8 cellular contexts compared by ENCODE assay signal in genomic region chrX:118644378-118644777, GRCh38.
A peak's percentile ranks its signal among the peaks of the same experiment; 100 is the strongest.
DNase-seq lines count a peak whose midpoint lies in the region; ATAC-seq, FAIRE-seq and TF ChIP-seq lines count a peak whose summit lies in the region.

No MANE protein-coding gene starts in this region.

- in situ Hi-C loops in KBM-7 (cut with MboI; ENCODE audit: low pct_unique_long_range_greater_than_20kb, low sequenced_read_pairs) = no loop called here

- no peak for TF ChIP-seq CTCF in CD4-positive, alpha-beta T cell (IDR thresholded peaks at IDR 0.05)
- TF ChIP-seq CTCF in glutamatergic neuron (IDR thresholded peaks at IDR 0.05; ENCODE audit: partially characterized antibody, unreplicated experiment) = no peak

- H3K27me3 ChIP-seq in CD4-positive, alpha-beta T cell (ENCODE audit: control insufficient read depth, insufficient read depth, low read length) = no peaks in the 10 kb centered on the region

- H3K36me3 Mint-ChIP-seq in CD4-positive, alpha-beta T cell (ENCODE audit: low read depth) = peaks cover 78% of the 10 kb centered on the region
- no peaks in the 10 kb centered on the region for H3K36me3 Mint-ChIP-seq in glutamatergic neuron (ENCODE audit: unreplicated experiment)

- no peak overlapping the region for H3K27ac ChIP-seq in CD4-positive, alpha-beta T cell (ENCODE audit: low read depth, low read length)

- ATAC-seq in CD4-positive, alpha-beta T cell (ENCODE audit: poor library complexity) = no peak

- H3K4me3 Mint-ChIP-seq in CD4-positive, alpha-beta T cell = no peak overlapping the region
- no peak overlapping the region for H3K4me3 Mint-ChIP-seq in glutamatergic neuron (ENCODE audit: unreplicated experiment)

- no peak for DNase-seq in CD4-positive, alpha-beta T cell
- peak; percentile 61 for DNase-seq in KBM-7
- no peak for DNase-seq in HK-2 (ENCODE audit: unreplicated experiment)
- no peak for DNase-seq in 8988T
- no peak for DNase-seq in NCI-H2029 (lab: John Stamatoyannopoulos, UW)
- no peak for DNase-seq in glutamatergic neuron

- H3K9me3 ChIP-seq in CD4-positive, alpha-beta T cell (ENCODE audit: control insufficient read depth, low read length) = no peaks in the 10 kb centered on the region

- FAIRE-seq in TTC549 (lab: Jason Lieb, UNC) = peak; percentile 80
- FAIRE-seq in islet of Langerhans (lab: Jason Lieb, UNC) = peak; percentile 98

- no peaks in the 10 kb centered on the region for H3K4me1 Mint-ChIP-seq in CD4-positive, alpha-beta T cell (ENCODE audit: low read depth)
- H3K4me1 Mint-ChIP-seq in glutamatergic neuron (ENCODE audit: low read depth, unreplicated experiment) = no peaks in the 10 kb centered on the region

- H3K9me3 Mint-ChIP-seq in CD4-positive, alpha-beta T cell = no peaks in the 10 kb centered on the region
- peaks cover 3% of the 10 kb centered on the region for H3K9me3 Mint-ChIP-seq in glutamatergic neuron (ENCODE audit: unreplicated experiment)

- intact Hi-C loops in CD4-positive, alpha-beta T cell (cut with DNase I, micrococcal nuclease) = loop anchor here in 1 of 2 experiments (10.0 kb wide), 1 partner anchor 60 kb away; no protein-coding TSS in a partner anchor

- peak overlapping the region; percentile 66 for H3K27ac Mint-ChIP-seq in CD4-positive, alpha-beta T cell
- no peak overlapping the region for H3K27ac Mint-ChIP-seq in glutamatergic neuron (ENCODE audit: unreplicated experiment)

- POLR2A ChIA-PET in CD4-positive, alpha-beta T cell (lab: Charles Lee) = no interaction called here

- CTCF ChIA-PET in CD4-positive, alpha-beta T cell (lab: Charles Lee) = no interaction called here

- no peaks in the 10 kb centered on the region for H3K27me3 Mint-ChIP-seq in CD4-positive, alpha-beta T cell
- peaks cover 2% of the 10 kb centered on the region for H3K27me3 Mint-ChIP-seq in glutamatergic neuron (ENCODE audit: unreplicated experiment)
